ENCODE assay signal across 8 cellular contexts in the genomic region with DNA sequence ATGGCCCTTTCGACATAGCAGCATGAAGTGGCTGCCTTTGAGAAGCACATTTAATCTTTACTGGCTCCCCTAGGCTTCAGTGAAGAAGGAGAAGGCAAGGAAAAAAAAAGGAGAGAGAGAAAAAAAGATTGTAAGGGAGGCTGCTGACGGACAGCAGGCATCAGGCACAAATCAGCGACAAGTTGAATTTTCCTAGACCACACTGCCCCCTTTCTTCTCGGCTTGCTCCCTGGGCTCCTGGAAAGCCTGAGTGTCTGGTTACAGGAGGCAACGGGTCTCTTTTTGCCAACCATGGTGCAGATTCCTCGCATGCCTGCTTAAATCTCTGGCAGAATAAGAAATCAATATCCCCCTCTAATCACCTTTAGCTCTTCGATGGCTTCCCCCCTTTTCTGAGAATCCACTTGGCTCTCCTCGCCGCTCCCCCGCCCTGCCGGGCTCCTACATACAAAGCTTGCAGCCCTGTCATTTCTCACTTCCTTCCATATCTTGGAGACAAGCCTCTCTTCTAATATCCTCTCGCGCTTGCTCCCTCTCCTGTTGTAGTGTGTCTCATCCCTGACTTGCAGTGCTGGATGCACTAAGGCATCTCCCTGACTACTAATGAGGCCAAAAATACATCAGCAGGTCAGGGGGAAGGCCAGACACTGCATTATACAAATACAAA. TPM values are rescaled to one million over a fixed set of nuclear protein-coding genes. Genes with fewer than 3 reads are reported as not detected.
DNase-seq lines count a peak whose midpoint lies in the region; ATAC-seq and TF ChIP-seq lines count a peak whose summit lies in the region.

No MANE protein-coding gene starts in this region.

- H3K18ac ChIP-seq in neuronal stem cell (ENCODE audit: low read length): peak overlapping the region; percentile 69

- H2BK15ac ChIP-seq in neuronal stem cell (ENCODE audit: low read length): no peak overlapping the region

- no peaks in the 10 kb centered on the region for H3K79me1 ChIP-seq in neuronal stem cell (ENCODE audit: low read depth, low read length)

- no peak overlapping the region for H3K14ac ChIP-seq in neuronal stem cell (ENCODE audit: low read length)

- H2BK5ac ChIP-seq in neuronal stem cell (ENCODE audit: low read length): no peak overlapping the region

- no peaks in the 10 kb centered on the region for H3K9me3 ChIP-seq in neuronal stem cell (replicated peaks in 1 of 2; ENCODE audit: control insufficient read depth in 2 of 2, insufficient read depth in 1 of 2, low read depth in 1 of 2, low read length in 2 of 2)

- H4K8ac ChIP-seq in neuronal stem cell (ENCODE audit: low read depth, low read length): no peak overlapping the region

- H3K4me2 ChIP-seq in neuronal stem cell (ENCODE audit: insufficient read depth, low read length, poor library complexity, severe bottlenecking): peak overlapping the region; percentile 35

- no CpG with 5 or more reads among the region's 13 CpGs for WGBS in neuronal stem cell (ENCODE audit: extremely low coverage in 2 of 2, insufficient read length in 2 of 2, insufficient replicate concordance in 1 of 2), 2 donors

- H2AK5ac ChIP-seq in neuronal stem cell (ENCODE audit: low read depth, low read length): no peak overlapping the region

- peak overlapping the region; percentile 85 for H2AFZ ChIP-seq in neuronal stem cell (ENCODE audit: low read length)

- no peak overlapping the region for H4K91ac ChIP-seq in neuronal stem cell (ENCODE audit: low read depth, low read length, poor library complexity)

- no peak overlapping the region for H3K4ac ChIP-seq in neuronal stem cell (ENCODE audit: low read length)

- H2BK12ac ChIP-seq in neuronal stem cell (ENCODE audit: low read length): no peak overlapping the region

- DNase-seq in H4 (ENCODE audit: low spot score) (peak; percentile 48), foreskin melanocyte (peak; percentile 77), neuronal stem cell (ENCODE audit: low spot score) (peak; percentile 65)
- no peak for DNase-seq in activated T-cell treated with anti-CD3 and anti-CD28 coated beads, Interleukin-2, amount 50 U/mL, for 1 hour
- DNase-seq in stimulated activated CD4-positive, alpha-beta T cell treated with anti-CD3 and anti-CD28 coated beads, Interleukin-12 subunit alpha, Interleukin-12 subunit beta, amount 100 ng/mL, for 4 hours: no peak

- peaks cover 0 to 16% (median 7%) of the 10 kb centered on the region in 3 experiments for H3K27me3 ChIP-seq in neuronal stem cell (ENCODE audit: control insufficient read depth in 3 of 3, insufficient read depth in 3 of 3, low read depth in 1 of 3, low read length in 3 of 3)

- no peak overlapping the region for H3K23ac ChIP-seq in neuronal stem cell (ENCODE audit: low read depth, low read length, poor library complexity)

- H3K36me3 ChIP-seq in neuronal stem cell (replicated peaks in 1 of 2; ENCODE audit: control insufficient read depth in 2 of 2, insufficient read depth in 2 of 2, low read length in 2 of 2): no peaks in the 10 kb centered on the region

- ATAC-seq in SK-N-SH treated with all-trans-retinoic acid at 6 μM for 48 hours (peak; percentile 73), HG02623 (IDR thresholded peaks at IDR 0.05; ENCODE audit: unreplicated experiment) (no peak), GM19395 (IDR thresholded peaks at IDR 0.05; ENCODE audit: unreplicated experiment) (no peak)

- peaks cover 11 to 23% of the 10 kb centered on the region in 2 donors for H3K4me1 ChIP-seq in neuronal stem cell (ENCODE audit: control insufficient read depth in 2 of 2, insufficient read depth in 1 of 2, low read depth in 1 of 2, low read length in 2 of 2)

- H3K27ac ChIP-seq in neuronal stem cell (replicated peaks; ENCODE audit: low read length): peak overlapping the region; percentile 5

- H2BK120ac ChIP-seq in neuronal stem cell (ENCODE audit: low read depth, low read length): no peak overlapping the region

- H3K4me3 ChIP-seq in neuronal stem cell (ENCODE audit: low read length in 2 of 2): peak overlapping the region in 1 of 2 donors; percentile 53

- H3K9ac ChIP-seq in neuronal stem cell (ENCODE audit: low read depth, low read length, poor library complexity): no peak overlapping the region

TF ChIP-seq in SK-N-SH treated with all-trans-retinoic acid at 6 μM for 48 hours, 23 proteins besides CTCF, POLR2A, EP300 and RAD21:
- TF ChIP-seq ZFP30 (CRISPR knock-in tag; IDR thresholded peaks at IDR 0.05) (no peak), ZC3H10 (CRISPR knock-in tag; IDR thresholded peaks at IDR 0.05) (no peak), TOX (CRISPR knock-in tag; IDR thresholded peaks at IDR 0.05; ENCODE audit: borderline replicate concordance) (no peak), PPARA (CRISPR knock-in tag; IDR thresholded peaks at IDR 0.05; ENCODE audit: borderline replicate concordance) (no peak), ZNF565 (CRISPR knock-in tag; conservative IDR thresholded peaks at IDR 0.05; ENCODE audit: low read depth) (no peak), TCF4 (CRISPR knock-in tag; IDR thresholded peaks at IDR 0.05; ENCODE audit: borderline replicate concordance) (no peak), BACH2 (CRISPR knock-in tag; IDR thresholded peaks at IDR 0.05; ENCODE audit: borderline replicate concordance) (no peak), ISL1 (CRISPR knock-in tag; IDR thresholded peaks at IDR 0.05) (no peak), OSR1 (CRISPR knock-in tag; IDR thresholded peaks at IDR 0.05) (no peak), SNAI2 (CRISPR knock-in tag; IDR thresholded peaks at IDR 0.05) (no peak)
- TF ChIP-seq, protein P1, sequence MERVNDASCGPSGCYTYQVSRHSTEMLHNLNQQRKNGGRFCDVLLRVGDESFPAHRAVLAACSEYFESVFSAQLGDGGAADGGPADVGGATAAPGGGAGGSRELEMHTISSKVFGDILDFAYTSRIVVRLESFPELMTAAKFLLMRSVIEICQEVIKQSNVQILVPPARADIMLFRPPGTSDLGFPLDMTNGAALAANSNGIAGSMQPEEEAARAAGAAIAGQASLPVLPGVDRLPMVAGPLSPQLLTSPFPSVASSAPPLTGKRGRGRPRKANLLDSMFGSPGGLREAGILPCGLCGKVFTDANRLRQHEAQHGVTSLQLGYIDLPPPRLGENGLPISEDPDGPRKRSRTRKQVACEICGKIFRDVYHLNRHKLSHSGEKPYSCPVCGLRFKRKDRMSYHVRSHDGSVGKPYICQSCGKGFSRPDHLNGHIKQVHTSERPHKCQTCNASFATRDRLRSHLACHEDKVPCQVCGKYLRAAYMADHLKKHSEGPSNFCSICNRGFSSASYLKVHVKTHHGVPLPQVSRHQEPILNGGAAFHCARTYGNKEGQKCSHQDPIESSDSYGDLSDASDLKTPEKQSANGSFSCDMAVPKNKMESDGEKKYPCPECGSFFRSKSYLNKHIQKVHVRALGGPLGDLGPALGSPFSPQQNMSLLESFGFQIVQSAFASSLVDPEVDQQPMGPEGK (CRISPR knock-in tag; IDR thresholded peaks at IDR 0.05; ENCODE audit: borderline replicate concordance): no peak

RNA-seq across cellular contexts. Expression of a gene that starts 14.3 kb away (rescaled TPM):
- total RNA-seq in H4 (2014; rRNA removed; shearing (Covaris generic)): 0.10 and 0.16 TPM in 2 replicates
- polyA plus RNA-seq in neuronal stem cell (2013, experiment 1 of 2): not detected
- not detected for polyA plus RNA-seq in neuronal stem cell (2013, experiment 2 of 2)

Comparison
In these comparisons a context has a peak if more than half of its experiments do, and no peak if none do; other contexts are left out.
1. DNase-seq: peak in H4 (single experiment), foreskin melanocyte (single experiment) and neuronal stem cell (single experiment); none in activated T-cell treated with anti-CD3 and anti-CD28 coated beads, Interleukin-2, amount 50 U/mL, for 1 hour (single experiment) and stimulated activated CD4-positive, alpha-beta T cell treated with anti-CD3 and anti-CD28 coated beads, Interleukin-12 subunit alpha, Interleukin-12 subunit beta, amount 100 ng/mL, for 4 hours (single experiment).